In the genomic region with DNA sequence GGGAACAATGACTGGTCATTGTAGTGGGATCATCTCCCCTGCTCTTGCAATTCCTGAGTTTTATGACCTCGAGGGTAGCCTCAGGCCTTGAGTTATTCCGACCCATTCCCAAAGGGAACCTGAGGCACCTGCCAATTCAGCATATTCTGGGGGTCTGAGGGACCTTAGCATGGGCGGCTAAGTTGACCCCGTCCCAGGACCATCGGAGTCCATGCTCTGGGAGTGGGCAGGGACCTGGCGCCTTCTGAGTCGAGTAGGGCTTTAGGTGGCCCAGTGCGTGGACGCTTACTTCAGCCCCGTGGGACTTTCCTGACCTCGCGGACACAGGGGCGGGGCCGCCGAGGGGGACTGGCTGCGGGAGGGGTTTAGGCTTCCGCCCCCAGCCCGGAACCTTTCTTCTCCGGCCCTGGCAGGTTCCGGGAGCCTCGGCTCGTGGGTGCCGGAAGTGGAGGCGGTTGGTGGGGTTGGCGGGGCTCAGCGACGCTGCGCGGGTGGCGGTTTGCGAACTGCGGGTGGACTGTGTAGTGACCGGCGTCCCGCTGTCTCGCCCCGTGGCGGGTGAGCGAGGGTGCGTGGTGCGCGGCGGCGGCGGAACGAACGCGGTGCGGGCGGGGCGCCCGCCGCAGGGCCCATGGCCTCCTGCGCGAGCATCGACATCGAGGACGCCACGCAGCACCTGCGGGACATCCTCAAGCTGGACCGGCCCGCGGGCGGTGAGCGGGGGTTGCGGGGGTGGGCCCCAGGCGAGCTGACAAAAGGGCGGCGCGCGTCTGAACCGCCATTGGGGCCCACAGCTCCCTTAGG, we compare ENCODE assay signal across 1 cellular context.
TF ChIP-seq lines count a peak whose summit lies in the region.

A gene with protein sequence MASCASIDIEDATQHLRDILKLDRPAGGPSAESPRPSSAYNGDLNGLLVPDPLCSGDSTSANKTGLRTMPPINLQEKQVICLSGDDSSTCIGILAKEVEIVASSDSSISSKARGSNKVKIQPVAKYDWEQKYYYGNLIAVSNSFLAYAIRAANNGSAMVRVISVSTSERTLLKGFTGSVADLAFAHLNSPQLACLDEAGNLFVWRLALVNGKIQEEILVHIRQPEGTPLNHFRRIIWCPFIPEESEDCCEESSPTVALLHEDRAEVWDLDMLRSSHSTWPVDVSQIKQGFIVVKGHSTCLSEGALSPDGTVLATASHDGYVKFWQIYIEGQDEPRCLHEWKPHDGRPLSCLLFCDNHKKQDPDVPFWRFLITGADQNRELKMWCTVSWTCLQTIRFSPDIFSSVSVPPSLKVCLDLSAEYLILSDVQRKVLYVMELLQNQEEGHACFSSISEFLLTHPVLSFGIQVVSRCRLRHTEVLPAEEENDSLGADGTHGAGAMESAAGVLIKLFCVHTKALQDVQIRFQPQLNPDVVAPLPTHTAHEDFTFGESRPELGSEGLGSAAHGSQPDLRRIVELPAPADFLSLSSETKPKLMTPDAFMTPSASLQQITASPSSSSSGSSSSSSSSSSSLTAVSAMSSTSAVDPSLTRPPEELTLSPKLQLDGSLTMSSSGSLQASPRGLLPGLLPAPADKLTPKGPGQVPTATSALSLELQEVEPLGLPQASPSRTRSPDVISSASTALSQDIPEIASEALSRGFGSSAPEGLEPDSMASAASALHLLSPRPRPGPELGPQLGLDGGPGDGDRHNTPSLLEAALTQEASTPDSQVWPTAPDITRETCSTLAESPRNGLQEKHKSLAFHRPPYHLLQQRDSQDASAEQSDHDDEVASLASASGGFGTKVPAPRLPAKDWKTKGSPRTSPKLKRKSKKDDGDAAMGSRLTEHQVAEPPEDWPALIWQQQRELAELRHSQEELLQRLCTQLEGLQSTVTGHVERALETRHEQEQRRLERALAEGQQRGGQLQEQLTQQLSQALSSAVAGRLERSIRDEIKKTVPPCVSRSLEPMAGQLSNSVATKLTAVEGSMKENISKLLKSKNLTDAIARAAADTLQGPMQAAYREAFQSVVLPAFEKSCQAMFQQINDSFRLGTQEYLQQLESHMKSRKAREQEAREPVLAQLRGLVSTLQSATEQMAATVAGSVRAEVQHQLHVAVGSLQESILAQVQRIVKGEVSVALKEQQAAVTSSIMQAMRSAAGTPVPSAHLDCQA (N-terminal part only) (plus strand): TSS at position 422 of the 804 bp plus-strand sequence. CDS start 210 bp downstream, at position 632.

TF ChIP-seq in GM23338, 12 proteins besides CTCF, POLR2A, EP300 and RAD21:
- TF ChIP-seq POLR2AphosphoS5 (IDR thresholded peaks at IDR 0.05; ENCODE audit: low read depth) (peak; percentile 89), JUNB (IDR thresholded peaks at IDR 0.05; ENCODE audit: unreplicated experiment) (no peak), EZH2 (IDR thresholded peaks at IDR 0.05; ENCODE audit: low read depth, unreplicated experiment) (no peak), CREB1 (CRISPR knock-in tag; IDR thresholded peaks at IDR 0.05; ENCODE audit: low read depth) (0 out of 2 replicates have a peak, but pooled peaks have one; percentile 55)
- TF ChIP-seq, protein P1, sequence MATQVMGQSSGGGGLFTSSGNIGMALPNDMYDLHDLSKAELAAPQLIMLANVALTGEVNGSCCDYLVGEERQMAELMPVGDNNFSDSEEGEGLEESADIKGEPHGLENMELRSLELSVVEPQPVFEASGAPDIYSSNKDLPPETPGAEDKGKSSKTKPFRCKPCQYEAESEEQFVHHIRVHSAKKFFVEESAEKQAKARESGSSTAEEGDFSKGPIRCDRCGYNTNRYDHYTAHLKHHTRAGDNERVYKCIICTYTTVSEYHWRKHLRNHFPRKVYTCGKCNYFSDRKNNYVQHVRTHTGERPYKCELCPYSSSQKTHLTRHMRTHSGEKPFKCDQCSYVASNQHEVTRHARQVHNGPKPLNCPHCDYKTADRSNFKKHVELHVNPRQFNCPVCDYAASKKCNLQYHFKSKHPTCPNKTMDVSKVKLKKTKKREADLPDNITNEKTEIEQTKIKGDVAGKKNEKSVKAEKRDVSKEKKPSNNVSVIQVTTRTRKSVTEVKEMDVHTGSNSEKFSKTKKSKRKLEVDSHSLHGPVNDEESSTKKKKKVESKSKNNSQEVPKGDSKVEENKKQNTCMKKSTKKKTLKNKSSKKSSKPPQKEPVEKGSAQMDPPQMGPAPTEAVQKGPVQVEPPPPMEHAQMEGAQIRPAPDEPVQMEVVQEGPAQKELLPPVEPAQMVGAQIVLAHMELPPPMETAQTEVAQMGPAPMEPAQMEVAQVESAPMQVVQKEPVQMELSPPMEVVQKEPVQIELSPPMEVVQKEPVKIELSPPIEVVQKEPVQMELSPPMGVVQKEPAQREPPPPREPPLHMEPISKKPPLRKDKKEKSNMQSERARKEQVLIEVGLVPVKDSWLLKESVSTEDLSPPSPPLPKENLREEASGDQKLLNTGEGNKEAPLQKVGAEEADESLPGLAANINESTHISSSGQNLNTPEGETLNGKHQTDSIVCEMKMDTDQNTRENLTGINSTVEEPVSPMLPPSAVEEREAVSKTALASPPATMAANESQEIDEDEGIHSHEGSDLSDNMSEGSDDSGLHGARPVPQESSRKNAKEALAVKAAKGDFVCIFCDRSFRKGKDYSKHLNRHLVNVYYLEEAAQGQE (IDR thresholded peaks at IDR 0.05; ENCODE audit: unreplicated experiment): no peak
- TF ChIP-seq, protein P2, sequence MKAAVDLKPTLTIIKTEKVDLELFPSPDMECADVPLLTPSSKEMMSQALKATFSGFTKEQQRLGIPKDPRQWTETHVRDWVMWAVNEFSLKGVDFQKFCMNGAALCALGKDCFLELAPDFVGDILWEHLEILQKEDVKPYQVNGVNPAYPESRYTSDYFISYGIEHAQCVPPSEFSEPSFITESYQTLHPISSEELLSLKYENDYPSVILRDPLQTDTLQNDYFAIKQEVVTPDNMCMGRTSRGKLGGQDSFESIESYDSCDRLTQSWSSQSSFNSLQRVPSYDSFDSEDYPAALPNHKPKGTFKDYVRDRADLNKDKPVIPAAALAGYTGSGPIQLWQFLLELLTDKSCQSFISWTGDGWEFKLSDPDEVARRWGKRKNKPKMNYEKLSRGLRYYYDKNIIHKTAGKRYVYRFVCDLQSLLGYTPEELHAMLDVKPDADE (IDR thresholded peaks at IDR 0.05): peak; percentile 65; the same call in 1 of the 2 replicates
